ENCODE assay signal across 8 cellular contexts in the genomic region with DNA sequence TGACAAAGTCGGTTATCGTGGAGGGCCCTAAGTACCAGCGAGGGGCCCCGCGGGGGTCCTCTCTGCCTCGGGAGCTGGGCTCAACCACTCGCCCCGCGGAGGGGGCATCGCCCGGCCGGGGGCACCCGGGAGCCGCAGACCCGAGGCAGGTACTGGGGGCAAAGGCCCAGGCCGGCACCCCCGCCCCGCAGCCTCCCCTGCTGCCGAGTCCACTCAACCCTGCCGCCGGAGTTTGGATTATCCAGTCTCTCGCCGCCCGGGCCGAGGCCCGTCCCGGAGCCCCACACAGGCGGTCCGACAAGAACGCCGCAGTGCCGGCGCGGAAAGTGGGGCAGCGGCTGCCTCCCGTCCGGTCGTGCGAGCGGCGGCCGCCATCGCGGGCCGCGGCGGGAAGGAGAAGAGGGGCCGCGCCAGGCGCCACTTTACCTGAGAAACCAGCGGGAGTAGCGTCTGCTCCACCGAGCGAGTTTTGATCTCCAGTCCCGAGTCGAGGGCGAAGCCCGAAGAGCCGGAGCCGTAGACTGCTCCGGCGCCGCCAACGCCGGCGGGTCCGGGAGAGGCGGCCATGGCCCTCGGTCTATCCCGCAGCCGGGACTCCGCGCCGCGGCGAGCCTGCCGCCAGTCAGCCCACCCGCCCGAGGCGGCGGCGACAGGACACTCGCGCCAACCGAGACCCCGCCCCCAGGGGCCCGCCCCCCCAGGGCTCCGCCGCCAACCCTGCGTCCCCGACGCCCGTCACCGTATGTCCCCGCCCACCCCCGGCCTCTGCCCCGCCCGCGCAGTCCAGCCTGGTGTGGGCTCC. TPM values are rescaled to one million over a fixed set of nuclear protein-coding genes. Genes with fewer than 3 reads are reported as not detected.
DNase-seq lines count a peak whose midpoint lies in the region; ATAC-seq and TF ChIP-seq lines count a peak whose summit lies in the region.

A gene with protein sequence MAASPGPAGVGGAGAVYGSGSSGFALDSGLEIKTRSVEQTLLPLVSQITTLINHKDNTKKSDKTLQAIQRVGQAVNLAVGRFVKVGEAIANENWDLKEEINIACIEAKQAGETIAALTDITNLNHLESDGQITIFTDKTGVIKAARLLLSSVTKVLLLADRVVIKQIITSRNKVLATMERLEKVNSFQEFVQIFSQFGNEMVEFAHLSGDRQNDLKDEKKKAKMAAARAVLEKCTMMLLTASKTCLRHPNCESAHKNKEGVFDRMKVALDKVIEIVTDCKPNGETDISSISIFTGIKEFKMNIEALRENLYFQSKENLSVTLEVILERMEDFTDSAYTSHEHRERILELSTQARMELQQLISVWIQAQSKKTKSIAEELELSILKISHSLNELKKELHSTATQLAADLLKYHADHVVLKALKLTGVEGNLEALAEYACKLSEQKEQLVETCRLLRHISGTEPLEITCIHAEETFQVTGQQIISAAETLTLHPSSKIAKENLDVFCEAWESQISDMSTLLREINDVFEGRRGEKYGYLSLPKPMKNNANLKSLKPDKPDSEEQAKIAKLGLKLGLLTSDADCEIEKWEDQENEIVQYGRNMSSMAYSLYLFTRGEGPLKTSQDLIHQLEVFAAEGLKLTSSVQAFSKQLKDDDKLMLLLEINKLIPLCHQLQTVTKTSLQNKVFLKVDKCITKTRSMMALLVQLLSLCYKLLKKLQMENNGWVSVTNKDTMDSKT (minus strand): TSS at position 624 of the 802 bp plus-strand sequence. CDS start 57 bp downstream, at position 567.

- H3K9me3 ChIP-seq in H9 (ENCODE audit: control insufficient read depth, low read depth, low read length) (no peaks in the 10 kb centered on the region), heart left ventricle (no peaks in the 10 kb centered on the region), prostate gland (no peaks in the 10 kb centered on the region)

- H3K27ac ChIP-seq in H9 (ENCODE audit: insufficient read length, low read depth, low read length) (no peak within 1 kb of the TSS), heart left ventricle (peak within 1 kb of the TSS; percentile 81 to 98 (median 94)), prostate gland (peak within 1 kb of the TSS; percentile 89 to 93), urinary bladder (ENCODE audit: low read depth) (peak within 1 kb of the TSS; percentile 93)

- peak within 1 kb of the TSS; percentile 56 to 99 (median 86) for H3K4me3 ChIP-seq in heart left ventricle
- H3K4me3 ChIP-seq in prostate gland = peak within 1 kb of the TSS; percentile 87
- H3K4me3 ChIP-seq in urinary bladder (ENCODE audit: low read depth, low read length) = peak within 1 kb of the TSS; percentile 89

- H3K4me3 Mint-ChIP-seq in H9 = peak within 1 kb of the TSS; percentile 93 to 94
- H3K4me3 Mint-ChIP-seq in activated naive CD8-positive, alpha-beta T cell treated with anti-CD3 and anti-CD28 coated beads, Interleukin-2, amount 50 U/mL, for 24 hours = peak within 1 kb of the TSS; percentile 98

- no peak within 1 kb of the TSS for H4K8ac ChIP-seq in H9 (replicated peaks; ENCODE audit: insufficient read length, low read depth, low read length)

- intact Hi-C loops in heart left ventricle (cut with DNase I) (loop anchor here in 4 of 10 donors (5.0 to 10.0 kb wide), 5 partner anchors 39 to 81 kb away; a partner anchor contains a TSS), prostate gland (cut with DNase I) (loop anchor here (2.0 to 10.0 kb wide), 2 partner anchors 78 to 106 kb away; a partner anchor contains a TSS)

- H4K20me1 ChIP-seq in H9 (ENCODE audit: control insufficient read depth, insufficient read depth, insufficient read length) = no peaks in the 10 kb centered on the region

- H3K27me3 ChIP-seq in H9 (ENCODE audit: insufficient read depth, low read length) (no peaks in the 10 kb centered on the region; the same call in 1 of the 2 replicates), heart left ventricle (no peaks in the 10 kb centered on the region), prostate gland (replicated peaks; ENCODE audit: insufficient read depth) (no peaks in the 10 kb centered on the region)

- H3K79me1 ChIP-seq in H9 (ENCODE audit: insufficient read depth, low read depth, low read length, poor library complexity, severe bottlenecking) = no peaks in the 10 kb centered on the region

- H2BK15ac ChIP-seq in H9 (ENCODE audit: low read depth, low read length) = no peak within 1 kb of the TSS

- peak within 1 kb of the TSS; percentile 84 for H2AFZ ChIP-seq in H9 (ENCODE audit: low read length)

- no peak within 1 kb of the TSS for H2BK20ac ChIP-seq in H9 (ENCODE audit: low read depth, low read length, poor library complexity, severe bottlenecking)

- peak within 1 kb of the TSS; percentile 70 for H3K9ac ChIP-seq in H9 (ENCODE audit: extremely low read depth, insufficient read length, low read length)

- TF ChIP-seq POLR2A in heart left ventricle (IDR thresholded peaks at IDR 0.05) (peak; percentile 62 to 97), prostate gland (IDR thresholded peaks at IDR 0.05) (peak; percentile 88)

- DNase-seq in GM04504 (ENCODE audit: low read depth) = peak; percentile 72
- DNase-seq in H9 = peak; percentile 98
- DNase-seq in M059J (ENCODE audit: low read depth) = peak; percentile 84
- peak; percentile 55 to 88 for DNase-seq in SW 1271 (lab: John Stamatoyannopoulos, UW)
- peak; percentile 89 for DNase-seq in activated naive CD8-positive, alpha-beta T cell treated with anti-CD3 and anti-CD28 coated beads, Interleukin-2, amount 50 U/mL, for 24 hours
- DNase-seq in heart left ventricle = peak; percentile 95 to 97 (median 96)
- DNase-seq in prostate gland (ENCODE audit: low spot score) = peak; percentile 93

- H3K56ac ChIP-seq in H9 (ENCODE audit: insufficient read length, low read depth, low read length) = no peak within 1 kb of the TSS

- no peak within 1 kb of the TSS for H4K91ac ChIP-seq in H9 (ENCODE audit: insufficient read length, low read depth, low read length)

- H3K27ac Mint-ChIP-seq in H9 = peak within 1 kb of the TSS; percentile 89 to 97 (median 95)
- H3K27ac Mint-ChIP-seq in activated naive CD8-positive, alpha-beta T cell treated with anti-CD3 and anti-CD28 coated beads, Interleukin-2, amount 50 U/mL, for 24 hours = peak within 1 kb of the TSS; percentile 97

- H3K27me3 Mint-ChIP-seq in H9 (ENCODE audit: low read depth) = peaks cover 11% of the 10 kb centered on the region
- H3K27me3 Mint-ChIP-seq in activated naive CD8-positive, alpha-beta T cell treated with anti-CD3 and anti-CD28 coated beads, Interleukin-2, amount 50 U/mL, for 24 hours = peaks cover 5% of the 10 kb centered on the region

- H3K9me3 Mint-ChIP-seq in H9 = no peaks in the 10 kb centered on the region; a peak in 2 of 5 replicates
- H3K9me3 Mint-ChIP-seq in activated naive CD8-positive, alpha-beta T cell treated with anti-CD3 and anti-CD28 coated beads, Interleukin-2, amount 50 U/mL, for 24 hours = no peaks in the 10 kb centered on the region

- no peak within 1 kb of the TSS for H3K4ac ChIP-seq in H9 (ENCODE audit: low read depth, low read length)

- no peaks in the 10 kb centered on the region for H3K79me2 ChIP-seq in H9 (ENCODE audit: insufficient read depth, low read length)

- peaks cover 0 to 6% (median 0%) of the 10 kb centered on the region in 3 experiments; a peak in 3 of 7 replicates for H3K36me3 Mint-ChIP-seq in H9 (ENCODE audit: insufficient read depth in 1 of 3, low read depth in 3 of 3)
- H3K36me3 Mint-ChIP-seq in activated naive CD8-positive, alpha-beta T cell treated with anti-CD3 and anti-CD28 coated beads, Interleukin-2, amount 50 U/mL, for 24 hours (ENCODE audit: low read depth) = no peaks in the 10 kb centered on the region

- no peak within 1 kb of the TSS for H2AK5ac ChIP-seq in H9 (ENCODE audit: insufficient read length, low read length)

- H3T11ph ChIP-seq in H9 (ENCODE audit: low read length) = no peak within 1 kb of the TSS

- peak within 1 kb of the TSS; percentile 96 for H3K4me2 ChIP-seq in H9 (ENCODE audit: insufficient read depth, insufficient read length, low read length)

- no peak within 1 kb of the TSS for H2BK12ac ChIP-seq in H9 (ENCODE audit: insufficient read length, low read depth, low read length)

- peak within 1 kb of the TSS; percentile 76 for H3K18ac ChIP-seq in H9 (ENCODE audit: insufficient read length, low read depth, low read length)

- H3K14ac ChIP-seq in H9 (ENCODE audit: insufficient read depth, low read length) = peak within 1 kb of the TSS; percentile 72

- H3K23ac ChIP-seq in H9 (ENCODE audit: insufficient read length, low read depth, low read length) = no peak within 1 kb of the TSS

- H3K4me1 Mint-ChIP-seq in H9 = peaks cover 19 to 33% of the 10 kb centered on the region in 2 experiments
- peaks cover 31% of the 10 kb centered on the region for H3K4me1 Mint-ChIP-seq in activated naive CD8-positive, alpha-beta T cell treated with anti-CD3 and anti-CD28 coated beads, Interleukin-2, amount 50 U/mL, for 24 hours

- H3K36me3 ChIP-seq in heart left ventricle = no peaks in the 10 kb centered on the region
- H3K36me3 ChIP-seq in prostate gland = no peaks in the 10 kb centered on the region
- peaks cover 2% of the 10 kb centered on the region for H3K36me3 ChIP-seq in urinary bladder (ENCODE audit: insufficient read depth)

- ATAC-seq in activated naive CD8-positive, alpha-beta T cell treated with anti-CD3 and anti-CD28 coated beads, Interleukin-2, amount 50 U/mL, for 24 hours = peak; percentile 86
- peak; percentile 95 to 98 (median 97) for ATAC-seq in heart left ventricle

- H2BK5ac ChIP-seq in H9 (ENCODE audit: insufficient read length, low read length) = no peak within 1 kb of the TSS

- H2BK120ac ChIP-seq in H9 (ENCODE audit: low read depth, low read length, poor library complexity, severe bottlenecking) = no peak within 1 kb of the TSS

- no peak within 1 kb of the TSS for H4K5ac ChIP-seq in H9 (ENCODE audit: insufficient read length, low read depth, low read length)

- WGBS in H9 (ENCODE audit: extremely low coverage, insufficient read length, low lambda C conversion rate) = no CpG with 5 or more reads among the region's 99 CpGs
- 0 to 1% (median 1%) methylated on average over 38 to 99 of the region's 99 CpGs for WGBS in heart left ventricle, 4 donors
- under 1% methylated on average over 49 of the region's 99 CpGs for WGBS in prostate gland
- under 1% methylated on average over 99 of the region's 99 CpGs for WGBS in urinary bladder

- H3K23me2 ChIP-seq in H9 (ENCODE audit: insufficient read length, low read depth, low read length, poor library complexity, severe bottlenecking) = peaks cover 12% of the 10 kb centered on the region

- H3K4me1 ChIP-seq in H9 (ENCODE audit: insufficient read depth, low read length) (no peaks in the 10 kb centered on the region), heart left ventricle (peaks cover 0 to 61% (median 32%) of the 10 kb centered on the region in 12 donors), prostate gland (replicated peaks) (no peaks in the 10 kb centered on the region), urinary bladder (ENCODE audit: insufficient read depth) (no peaks in the 10 kb centered on the region)

- TF ChIP-seq CTCF in H9 (conservative IDR thresholded peaks at IDR 0.05) (no peak), heart left ventricle (IDR thresholded peaks at IDR 0.05) (peak in 1 of 12 donors; percentile 3), prostate gland (IDR thresholded peaks at IDR 0.05) (no peak)

RNA-seq across cellular contexts. Expression of the gene that starts here (rescaled TPM):
- 51.9 and 52.9 TPM in 2 replicates for total RNA-seq in H9 (2021)
- 105 and 168 TPM in 2 replicates for total RNA-seq in M059J (2014; rRNA removed; shearing (Covaris generic))
- total RNA-seq in heart left ventricle = 10 to 100 TPM; 51.2 to 76.3 (median 62.7) TPM
- 100 to 1,000 TPM in 1 of 2 donors, 10 to 100 TPM in 1; 54.4 to 165 TPM for polyA plus RNA-seq in heart left ventricle
- 10 to 100 TPM; 20.2 to 74.6 TPM for total RNA-seq in prostate gland
- total RNA-seq in urinary bladder = 61.3 TPM
- polyA plus RNA-seq in urinary bladder = 28.3 TPM
